In the genomic region with DNA sequence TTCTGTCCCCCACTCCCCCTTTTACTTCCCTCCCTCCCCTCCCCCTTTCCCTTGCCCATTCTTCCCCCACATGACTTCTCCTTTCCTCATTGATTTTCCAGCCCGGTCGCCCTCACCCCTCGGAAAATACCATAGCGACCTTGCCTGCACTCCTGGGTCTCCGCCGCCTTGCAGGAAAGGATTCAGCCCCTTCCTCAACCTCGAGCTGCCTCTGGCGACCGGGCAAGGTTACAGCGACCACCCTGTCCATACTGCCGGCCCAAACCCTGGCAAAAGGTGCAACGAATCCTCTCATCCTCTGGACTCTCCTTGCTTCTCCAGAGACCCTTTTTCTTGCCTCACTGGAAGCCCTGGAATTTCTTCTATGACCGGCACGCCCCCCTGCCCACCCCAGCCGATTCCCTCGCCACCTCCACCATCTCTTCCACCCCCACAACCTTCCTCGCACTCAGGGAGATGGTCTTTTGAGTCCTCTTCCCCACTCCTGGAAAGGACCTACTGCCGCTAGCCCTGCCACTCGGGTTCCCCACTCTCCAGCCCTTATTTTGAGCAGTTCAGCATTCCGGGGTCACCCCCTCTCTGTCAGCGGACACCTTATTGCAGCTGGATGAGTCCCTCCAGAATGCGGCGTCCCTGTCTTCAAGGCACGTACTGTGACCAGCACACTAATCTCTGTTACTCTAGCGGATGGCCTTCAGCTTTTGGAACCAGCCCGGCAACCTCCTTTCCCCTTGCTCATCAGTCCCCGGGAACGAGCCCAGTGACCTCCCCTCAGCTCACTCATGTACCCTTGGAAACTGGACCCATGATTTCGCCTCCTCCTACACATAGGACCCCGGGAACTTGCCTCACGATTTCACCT, we compare ENCODE assay signal across 6 cellular contexts. TPM values are rescaled to one million over a fixed set of nuclear protein-coding genes. Genes with fewer than 3 reads are reported as not detected.
DNase-seq lines count a peak whose midpoint lies in the region; ATAC-seq lines count a peak whose summit lies in the region.

No MANE protein-coding gene starts in this region.

- H3K4me1 Mint-ChIP-seq in stimulated activated naive CD8-positive, alpha-beta T cell treated with anti-CD3 and anti-CD28 coated beads, Interleukin-15, Interleukin-2, amounts not matched to agents 100 ng/mL and 50 ng/mL, for 24 hours (ENCODE audit: low read depth) = peaks cover 56% of the 10 kb centered on the region
- H3K4me1 Mint-ChIP-seq in immature natural killer cell = peaks cover 34 to 35% of the 10 kb centered on the region in 2 donors

- DNase-seq in stimulated activated naive CD8-positive, alpha-beta T cell treated with anti-CD3 and anti-CD28 coated beads, Interleukin-15, Interleukin-2, amounts not matched to agents 100 U/mL and 50 U/mL, for 24 hours = no peak
- DNase-seq in immature natural killer cell (no peak), OCI-M1 (lab: John Stamatoyannopoulos, UW) (no peak), AML-193 (lab: John Stamatoyannopoulos, UW) (no peak)
- DNase-seq in stimulated activated CD4-positive, alpha-beta T cell treated with anti-CD3 and anti-CD28 coated beads, Interleukin-12 subunit alpha, Interleukin-12 subunit beta, amount 100 ng/mL, for 4 hours = no peak

- H3K9me3 Mint-ChIP-seq in stimulated activated naive CD8-positive, alpha-beta T cell treated with anti-CD3 and anti-CD28 coated beads, Interleukin-15, Interleukin-2, amounts not matched to agents 100 ng/mL and 50 ng/mL, for 24 hours = no peaks in the 10 kb centered on the region
- no peaks in the 10 kb centered on the region for H3K9me3 Mint-ChIP-seq in immature natural killer cell

- no peaks in the 10 kb centered on the region for H3K27me3 Mint-ChIP-seq in stimulated activated naive CD8-positive, alpha-beta T cell treated with anti-CD3 and anti-CD28 coated beads, Interleukin-15, Interleukin-2, amounts not matched to agents 100 ng/mL and 50 ng/mL, for 24 hours
- peaks cover 4 to 15% (median 11%) of the 10 kb centered on the region in 3 donors for H3K27me3 Mint-ChIP-seq in immature natural killer cell (ENCODE audit: low read depth in 3 of 3)

- H3K4me3 Mint-ChIP-seq in stimulated activated naive CD8-positive, alpha-beta T cell treated with anti-CD3 and anti-CD28 coated beads, Interleukin-15, Interleukin-2, amounts not matched to agents 100 ng/mL and 50 ng/mL, for 24 hours = peak overlapping the region; percentile 100
- H3K4me3 Mint-ChIP-seq in immature natural killer cell = peak overlapping the region; percentile 99 to 100 (median 100)

- no peak for ATAC-seq in stimulated activated naive CD8-positive, alpha-beta T cell treated with anti-CD3 and anti-CD28 coated beads, Interleukin-15, Interleukin-2, amounts not matched to agents 100 U/mL and 50 U/mL, for 24 hours

- peak overlapping the region; percentile 100 for H3K27ac Mint-ChIP-seq in stimulated activated naive CD8-positive, alpha-beta T cell treated with anti-CD3 and anti-CD28 coated beads, Interleukin-15, Interleukin-2, amounts not matched to agents 100 ng/mL and 50 ng/mL, for 24 hours
- H3K27ac Mint-ChIP-seq in immature natural killer cell = peak overlapping the region; percentile 97 to 99 (median 98)

- peaks cover 29% of the 10 kb centered on the region for H3K36me3 Mint-ChIP-seq in stimulated activated naive CD8-positive, alpha-beta T cell treated with anti-CD3 and anti-CD28 coated beads, Interleukin-15, Interleukin-2, amounts not matched to agents 100 ng/mL and 50 ng/mL, for 24 hours (ENCODE audit: low read depth)
- peaks cover 0 to 5% (median 0%) of the 10 kb centered on the region in 3 donors for H3K36me3 Mint-ChIP-seq in immature natural killer cell

RNA-seq across cellular contexts. Expression of a gene that starts 0.8 kb away (rescaled TPM):
- polyA plus RNA-seq in immature natural killer cell = 10 to 100 TPM in 1 of 3 donors, 1 to 10 TPM in 2; 3.4 to 16.3 (median 7.4) TPM

RNA-seq across cellular contexts. Expression of a gene that starts 38.0 kb away (rescaled TPM):
- 100 to 1,000 TPM; 222 to 278 (median 252) TPM for polyA plus RNA-seq in immature natural killer cell

RNA-seq across cellular contexts. Expression of a gene that starts 38.0 kb away (rescaled TPM):
- polyA plus RNA-seq in immature natural killer cell = 10 to 100 TPM; 44.2 to 71.6 (median 65.4) TPM

RNA-seq across cellular contexts. Expression of a gene that starts 52.7 kb away (rescaled TPM):
- 1 to 10 TPM; 1.8 to 2.8 (median 2.1) TPM for polyA plus RNA-seq in immature natural killer cell
